In genomic region chr3:112477891-112478290, GRCh38 we compare ENCODE assay signal across 17 cellular contexts. TPM values are rescaled to one million over a fixed set of nuclear protein-coding genes. Genes with fewer than 3 reads are reported as not detected.
"Had no signal": no experiment of that assay in that cellular context is flagged by ENCODE, and none has a peak within 500 bp of the region (broad histone marks: within the 10 kb centered on the region; RNA-seq: fewer than 3 reads in every experiment).

No MANE protein-coding gene starts in this region.

- H3K36me3 ChIP-seq: heart right ventricle, transverse colon had no signal

- H3K4me3 Mint-ChIP-seq: activated naive CD4-positive, alpha-beta T cell treated with anti-CD3 and anti-CD28 coated beads for 36 hours; activated naive CD8-positive, alpha-beta T cell treated with anti-CD3 and anti-CD28 coated beads, Interleukin-2, amount 50 U/mL, for 24 hours; activated T-helper 17 cell treated with anti-CD3 and anti-CD28 coated beads, Interleukin-2, amount 50 U/mL, for 72 hours; nephron progenitor cell had no signal

- H3K27me3 Mint-ChIP-seq: activated naive CD8-positive, alpha-beta T cell treated with anti-CD3 and anti-CD28 coated beads, Interleukin-2, amount 50 U/mL, for 24 hours; activated T-helper 17 cell treated with anti-CD3 and anti-CD28 coated beads, Interleukin-2, amount 50 U/mL, for 72 hours; progenitor cell of endocrine pancreas had no signal

- H3K4me3 ChIP-seq: heart right ventricle, skin epidermis, transverse colon had no signal

- H3K27me3 ChIP-seq: heart right ventricle, transverse colon had no signal

- H3K4me1 Mint-ChIP-seq: nephron progenitor cell had no signal

- H3K27ac Mint-ChIP-seq: activated naive CD4-positive, alpha-beta T cell treated with anti-CD3 and anti-CD28 coated beads for 36 hours; activated naive CD8-positive, alpha-beta T cell treated with anti-CD3 and anti-CD28 coated beads, Interleukin-2, amount 50 U/mL, for 24 hours; activated T-helper 17 cell treated with anti-CD3 and anti-CD28 coated beads, Interleukin-2, amount 50 U/mL, for 72 hours; nephron progenitor cell; progenitor cell of endocrine pancreas had no signal

- H3K27ac ChIP-seq: epithelial cell of prostate, heart right ventricle, skin epidermis, transverse colon had no signal

- ATAC-seq: activated naive CD8-positive, alpha-beta T cell treated with anti-CD3 and anti-CD28 coated beads, Interleukin-2, amount 50 U/mL, for 24 hours; activated T-helper 17 cell treated with anti-CD3 and anti-CD28 coated beads, Interleukin-2, amount 50 U/mL, for 72 hours; heart right ventricle; right cardiac atrium had no signal

- H3K9me3 ChIP-seq: heart right ventricle, transverse colon had no signal

- DNase-seq: activated CD4-positive, CD25-positive, alpha-beta regulatory T cell; activated naive CD4-positive, alpha-beta T cell treated with anti-CD3 and anti-CD28 coated beads for 36 hours; activated naive CD8-positive, alpha-beta T cell treated with anti-CD3 and anti-CD28 coated beads, Interleukin-2, amount 50 U/mL, for 24 hours; aorta; cerebellar nuclear complex; heart right ventricle; nephron progenitor cell; right cardiac atrium; stimulated activated CD4-positive, alpha-beta T cell treated with anti-CD3 and anti-CD28 coated beads, Interleukin-15, amount 100 ng/mL, for 24 hours; stimulated activated CD4-positive, alpha-beta T cell treated with anti-CD3 and anti-CD28 coated beads, Interleukin-4, amount 100 ng/mL, for 1 hour; stimulated activated naive CD4-positive, alpha-beta T cell treated with Interleukin-2 at 50 U/mL for 16 hours; substantia nigra; transverse colon had no signal

RNA-seq across cellular contexts. Expression of gene BTLA, which starts 21.4 kb away (rescaled TPM):
- total RNA-seq: progenitor cell of endocrine pancreas had no signal
